In genomic region chr4:147683172-147683571, GRCh38 we compare ENCODE assay signal across 8 cellular contexts. TPM values are rescaled to one million over a fixed set of nuclear protein-coding genes. Genes with fewer than 3 reads are reported as not detected.
DNase-seq lines count a peak whose midpoint lies in the region; ATAC-seq, FAIRE-seq and TF ChIP-seq lines count a peak whose summit lies in the region.

No MANE protein-coding gene starts in this region.

- 6% methylated on average over 10 of the region's 10 CpGs for WGBS in A549 (ENCODE audit: missing lambda C conversion rate)

- H3K4me2 ChIP-seq in A549 = peak overlapping the region; percentile 78

- H3K4me1 ChIP-seq in A549 = 0 out of 3 replicates have a peak, but pooled peaks cover 3% of the 10 kb centered on the region

- POLR2A ChIA-PET in A549 (lab: Yijun Ruan, JAX) = interaction anchor here (1.4 to 1.8 kb wide), 4 partner anchors 19 to 184 kb away, joined by 4 to 10 read pairs (median 8); partner anchors contain the start of genes ARHGAP10 and TMEM184C

- H3K4me3 ChIP-seq in A549 (peak overlapping the region; percentile 67), GM12865 (ENCODE audit: low read depth, low read length) (peak overlapping the region; percentile 96)

- peaks cover 10% of the 10 kb centered on the region for H3K27me3 Mint-ChIP-seq in central memory CD8-positive, alpha-beta T cell

- peaks cover 33% of the 10 kb centered on the region for H3K4me1 Mint-ChIP-seq in central memory CD8-positive, alpha-beta T cell

- TF ChIP-seq POLR2A in A549 (IDR thresholded peaks at IDR 0.05; ENCODE audit: low read length) = no peak

- DNase-seq in A549 (ENCODE audit: low read depth in 1 of 2, low spot score in 1 of 2) (no peak), GM12865 (ENCODE audit: low read depth) (peak; percentile 45), NCI-H526 treated with DMSO at 0.1 percent for 48 hours (lab: John Stamatoyannopoulos, UW) (no peak)
- no peak for DNase-seq in central memory CD8-positive, alpha-beta T cell (ENCODE audit: low spot score in 2 of 2)
- peak; percentile 19 for DNase-seq in stimulated activated naive CD8-positive, alpha-beta T cell treated with anti-CD3 and anti-CD28 coated beads, Interleukin-15, Interleukin-2, amounts not matched to agents 100 U/mL and 50 U/mL, for 24 hours

- peak overlapping the region; percentile 84 to 90 for H3K27ac ChIP-seq in A549
- H3K27ac ChIP-seq in layer of hippocampus (ENCODE audit: low read depth, low read length) = peak overlapping the region; percentile 88

- no peaks in the 10 kb centered on the region for H3K9me3 Mint-ChIP-seq in central memory CD8-positive, alpha-beta T cell

- no peak for TF ChIP-seq CTCF in A549 (IDR thresholded peaks at IDR 0.05)
- no peak for TF ChIP-seq CTCF in GM12865 (IDR thresholded peaks at IDR 0.05; ENCODE audit: insufficient read depth, low read depth, low read length, missing control alignments)

- no peaks in the 10 kb centered on the region for H3K27me3 ChIP-seq in layer of hippocampus (ENCODE audit: control insufficient read depth, insufficient read depth, low read length)

- no peak for TF ChIP-seq RAD21 in A549 (conservative IDR thresholded peaks at IDR 0.05 in 1 of 2, IDR thresholded peaks at IDR 0.05 in 1 of 2)

- no peak for FAIRE-seq in A549 (lab: Jason Lieb, UNC)

- peak overlapping the region; percentile 84 for H3K4me3 Mint-ChIP-seq in central memory CD8-positive, alpha-beta T cell

- CTCF ChIA-PET in A549 (lab: Yijun Ruan, JAX) = interaction anchor here (0.8 to 2.8 kb wide), 2 partner anchors 20 to 183 kb away, joined by 3 to 13 read pairs; no protein-coding TSS in a partner anchor

- H3K9me3 ChIP-seq in A549 = no peaks in the 10 kb centered on the region

- no peak for TF ChIP-seq EP300 in A549 (IDR thresholded peaks at IDR 0.05)

- H3K27ac Mint-ChIP-seq in central memory CD8-positive, alpha-beta T cell (ENCODE audit: low read depth) = peak overlapping the region; percentile 95

- ATAC-seq in A549 (peak; percentile 38 to 41; a peak in 3 of 6 replicates), HG02840 (IDR thresholded peaks at IDR 0.05; ENCODE audit: low FRiP score, unreplicated experiment) (no peak)
- peak; percentile 24 for ATAC-seq in central memory CD8-positive, alpha-beta T cell (replicated peaks; ENCODE audit: extremely low read depth, poor library complexity, severe bottlenecking)
- no peak for ATAC-seq in stimulated activated naive CD8-positive, alpha-beta T cell treated with anti-CD3 and anti-CD28 coated beads, Interleukin-15, Interleukin-2, amounts not matched to agents 100 U/mL and 50 U/mL, for 24 hours

- H3K36me3 Mint-ChIP-seq in central memory CD8-positive, alpha-beta T cell (ENCODE audit: insufficient read depth) = peaks cover 12% of the 10 kb centered on the region

TF ChIP-seq in A549, 52 proteins besides CTCF, POLR2A, EP300 and RAD21:
- TF ChIP-seq RNF2 (IDR thresholded peaks at IDR 0.05; ENCODE audit: borderline replicate concordance, low read depth) = no peak
- TF ChIP-seq BCL3 (IDR thresholded peaks at IDR 0.05) = no peak
TF ChIP-seq in A549: peak in this region for 0.

TF ChIP-seq in PFSK-1, 5 proteins besides CTCF, POLR2A, EP300 and RAD21:
- TF ChIP-seq POLR2AphosphoS5 (IDR thresholded peaks at IDR 0.05; ENCODE audit: low read depth, low read length) (no peak), REST (IDR thresholded peaks at IDR 0.05; ENCODE audit: insufficient read depth in 1 of 2, low read depth in 2 of 2, low read length in 2 of 2) (no peak), SIN3A (IDR thresholded peaks at IDR 0.05; ENCODE audit: borderline replicate concordance, insufficient read depth, low read length) (peak; percentile 47; the same call in 1 of the 2 replicates), TAF1 (IDR thresholded peaks at IDR 0.05; ENCODE audit: borderline replicate concordance, insufficient read depth, low read length) (no peak), FOXP2 (optimal IDR thresholded peaks at IDR 0.05; ENCODE audit: borderline replicate concordance, extremely low read depth, extremely low read length, insufficient read depth) (no peak)
TF ChIP-seq in PFSK-1: peak in this region for 1.

RNA-seq across cellular contexts. Expression of gene PRMT9, which starts 0.8 kb away (rescaled TPM):
- polyA plus RNA-seq in A549 (2011; rRNA removed) (6.1 and 6.3 TPM in 2 replicates), A549 (2017; fragmentation: RNase III; extraction: RNeasy Plus Mini Kit Qiagen cat#74134 plus additional on column Dnase treatment) (2.8 to 3.0 TPM (median 3.0 TPM) in 3 replicates)
- 1.0 and 1.2 TPM in 2 replicates for polyA plus RNA-seq in A549 (2012; cell fraction: cytosol; rRNA removed)
- 1.7 and 2.3 TPM in 2 replicates for polyA plus RNA-seq in A549 (2012; cell fraction: nucleus; rRNA removed)
- polyA minus RNA-seq in A549 (2011; rRNA and poly(A)+ RNA removed) = 2.8 TPM in 2 replicates
- 1.9 TPM for polyA plus RNA-seq in PFSK-1 (2012; ENCODE audit: insufficient read length, low read depth)

RNA-seq across cellular contexts. Expression of gene ARHGAP10, which starts 48.7 kb away (rescaled TPM):
- polyA plus RNA-seq in A549 (2011; rRNA removed) (6.0 and 7.2 TPM in 2 replicates), A549 (2017; fragmentation: RNase III; extraction: RNeasy Plus Mini Kit Qiagen cat#74134 plus additional on column Dnase treatment) (7.0 to 8.1 TPM (median 7.5 TPM) in 3 replicates)
- 6.1 TPM in 2 replicates for polyA plus RNA-seq in A549 (2012; cell fraction: cytosol; rRNA removed)
- polyA plus RNA-seq in A549 (2012; cell fraction: nucleus; rRNA removed) = 7.2 and 10.1 TPM in 2 replicates
- polyA minus RNA-seq in A549 (2011; rRNA and poly(A)+ RNA removed) = 7.3 and 8.7 TPM in 2 replicates
- polyA plus RNA-seq in PFSK-1 (2012; ENCODE audit: insufficient read length, low read depth) = 10.0 TPM

Comparison
In these comparisons a context has a peak if more than half of its experiments do, and no peak if none do; other contexts are left out.
1. ATAC-seq: peak in A549 (2 of 2) and central memory CD8-positive, alpha-beta T cell (single experiment); none in stimulated activated naive CD8-positive, alpha-beta T cell treated with anti-CD3 and anti-CD28 coated beads, Interleukin-15, Interleukin-2, amounts not matched to agents 100 U/mL and 50 U/mL, for 24 hours (single experiment) and HG02840 (single experiment).
2. DNase-seq: peak in GM12865 (single experiment) and stimulated activated naive CD8-positive, alpha-beta T cell treated with anti-CD3 and anti-CD28 coated beads, Interleukin-15, Interleukin-2, amounts not matched to agents 100 U/mL and 50 U/mL, for 24 hours (single experiment); none in A549 (0 of 2), central memory CD8-positive, alpha-beta T cell (0 of 2) and NCI-H526 treated with DMSO at 0.1 percent for 48 hours (single experiment).